In genomic region chr3:15974647-15975046, GRCh38 we compare ENCODE assay signal across 14 cellular contexts.
DNase-seq lines count a peak whose midpoint lies in the region; ATAC-seq, FAIRE-seq and TF ChIP-seq lines count a peak whose summit lies in the region.
"Had no signal": no experiment of that assay in that cellular context is flagged by ENCODE, and none has a peak within 500 bp of the region (broad histone marks: within the 10 kb centered on the region; RNA-seq: fewer than 3 reads in every experiment).

No MANE protein-coding gene starts in this region.

- no peaks in the 10 kb centered on the region for H3K23me2 ChIP-seq in H1 (ENCODE audit: low read depth, low read length)

- no peak overlapping the region for H3K27ac Mint-ChIP-seq in natural killer cell
- H3K27ac Mint-ChIP-seq in natural killer cell treated with Interleukin-12 subunit alpha and Interleukin-12 subunit beta and Interleukin-15 and Interleukin-18, amount 100 ng/mL, for 72 hours: no peak overlapping the region

- H2BK120ac ChIP-seq in H1 (replicated peaks; ENCODE audit: low read depth, low read length): no peak overlapping the region

- H3K79me2 ChIP-seq in H1 (ENCODE audit: control insufficient read depth in 1 of 2, insufficient read depth in 2 of 2, low read length in 2 of 2): no peaks in the 10 kb centered on the region

- H3K4me1 Mint-ChIP-seq in natural killer cell: no peaks in the 10 kb centered on the region
- H3K4me1 Mint-ChIP-seq in natural killer cell treated with Interleukin-12 subunit alpha and Interleukin-12 subunit beta and Interleukin-15 and Interleukin-18, amount 100 ng/mL, for 72 hours (ENCODE audit: low read depth in 2 of 2): peaks cover 0 to 3% of the 10 kb centered on the region in 2 donors

- H3K79me1 ChIP-seq in H1 (ENCODE audit: low read depth, low read length): no peaks in the 10 kb centered on the region

- no peak overlapping the region for H3K27ac ChIP-seq in H1 (ENCODE audit: low read depth, low read length)

- H3K9me3 Mint-ChIP-seq in natural killer cell: no peaks in the 10 kb centered on the region
- H3K9me3 Mint-ChIP-seq in natural killer cell treated with Interleukin-12 subunit alpha and Interleukin-12 subunit beta and Interleukin-15 and Interleukin-18, amount 100 ng/mL, for 72 hours: no peaks in the 10 kb centered on the region

- H4K5ac ChIP-seq in H1 (ENCODE audit: insufficient read length, low read depth, low read length): no peak overlapping the region

- H3K4me3 Mint-ChIP-seq in natural killer cell: no peak overlapping the region
- no peak overlapping the region for H3K4me3 Mint-ChIP-seq in natural killer cell treated with Interleukin-12 subunit alpha and Interleukin-12 subunit beta and Interleukin-15 and Interleukin-18, amount 100 ng/mL, for 72 hours

- CTCF ChIA-PET in H1 (lab: Charles Lee; ENCODE audit: partially characterized antibody): interaction anchor here (0.6 to 5.4 kb wide), 20 partner anchors 8 to 257 kb away, joined by 3 to 34 read pairs (median 4); partner anchors contain the start of gene GALNT15

- TF ChIP-seq RAD21 in H1 (IDR thresholded peaks at IDR 0.05 in 1 of 2, conservative IDR thresholded peaks at IDR 0.05 in 1 of 2; ENCODE audit: low read depth in 2 of 2, low read length in 2 of 2): peak; percentile 52 to 70

- H3K9ac ChIP-seq in H1 (replicated peaks in 1 of 4; ENCODE audit: extremely low read depth in 1 of 4, low read depth in 3 of 4, low read length in 3 of 4): no peak overlapping the region

- H2BK15ac ChIP-seq in H1 (ENCODE audit: low read length): no peak overlapping the region

- H3K56ac ChIP-seq in H1 (replicated peaks; ENCODE audit: insufficient read length, low read depth, low read length): no peak overlapping the region

- H4K20me1 ChIP-seq in H1 (replicated peaks in 1 of 2; ENCODE audit: control insufficient read depth in 1 of 2, insufficient read depth in 2 of 2, low read length in 2 of 2): no peaks in the 10 kb centered on the region

- no peak overlapping the region for H3K4me3 ChIP-seq in H1 (ENCODE audit: extremely low read depth in 1 of 4, insufficient read depth in 2 of 4, low read depth in 3 of 4, low read length in 4 of 4)
- H3K4me3 ChIP-seq: lung had no signal

- no peak overlapping the region for H2AK5ac ChIP-seq in H1 (ENCODE audit: low read depth, low read length)

- H3K18ac ChIP-seq in H1 (ENCODE audit: extremely low read depth, low read length): no peak overlapping the region

- no peak for TF ChIP-seq EP300 in H1 (IDR thresholded peaks at IDR 0.05; ENCODE audit: borderline replicate concordance in 1 of 2, low read depth in 2 of 2, low read length in 2 of 2)

- no peak for FAIRE-seq in H1 (lab: Jason Lieb, UNC)

- no peak overlapping the region for H2BK20ac ChIP-seq in H1 (ENCODE audit: low read length)

- intact Hi-C loops in natural killer cell (cut with micrococcal nuclease): no loop called here

- POLR2A ChIA-PET in H1 (lab: Charles Lee; ENCODE audit: partially characterized antibody): no interaction called here

- no peaks in the 10 kb centered on the region; a peak in 1 of 7 replicates for H3K4me1 ChIP-seq in H1 (replicated peaks in 1 of 4; ENCODE audit: control insufficient read depth in 3 of 4, insufficient read depth in 4 of 4, low read length in 3 of 4)

- H3K4me2 ChIP-seq in H1 (ENCODE audit: insufficient read depth in 1 of 2, low read depth in 2 of 2, low read length in 2 of 2): no peak overlapping the region

- H3K14ac ChIP-seq in H1 (ENCODE audit: insufficient read length): no peak overlapping the region

- 27% methylated on average over 6 of the region's 6 CpGs; no CpG with 5 or more reads in 1 of the 2 experiments for WGBS in H1 (ENCODE audit: extremely low coverage in 1 of 2, insufficient coverage in 1 of 2, insufficient read length in 1 of 2, insufficient replicate concordance in 2 of 2, low coverage in 1 of 2, low lambda C conversion rate in 2 of 2, missing lambda C conversion rate in 1 of 2), 2 experiments

- peak overlapping the region; percentile 96 for H2AFZ ChIP-seq in H1 (ENCODE audit: low read length)

- DNase-seq in natural killer cell (no peak), NOMO-1 (lab: John Stamatoyannopoulos, UW; ENCODE audit: unreplicated experiment in 2 of 2) (peak; percentile 24 to 37), H1 (ENCODE audit: low read depth in 1 of 2, low spot score in 2 of 2) (peak; percentile 31 to 85), COLO829 (ENCODE audit: low spot score) (no peak), NCI-H1092 treated with DMSO at 0.1 percent for 48 hours (lab: John Stamatoyannopoulos, UW) (no peak)
- DNase-seq in natural killer cell treated with Interleukin-12 subunit alpha and Interleukin-12 subunit beta and Interleukin-15 and Interleukin-18, amount 100 ng/mL, for 72 hours (ENCODE audit: low spot score): no peak
- DNase-seq: aorta, C1 segment of cervical spinal cord, NCI-H146, SHP77 had no signal

- no peak overlapping the region for H2BK5ac ChIP-seq in H1 (ENCODE audit: low read depth, low read length)

- peaks cover 6 to 18% of the 10 kb centered on the region in 2 donors for H3K27me3 Mint-ChIP-seq in natural killer cell (ENCODE audit: low read depth in 2 of 2)
- peaks cover 8 to 9% of the 10 kb centered on the region in 2 donors for H3K27me3 Mint-ChIP-seq in natural killer cell treated with Interleukin-12 subunit alpha and Interleukin-12 subunit beta and Interleukin-15 and Interleukin-18, amount 100 ng/mL, for 72 hours

- H3K9me3 ChIP-seq in H1 (ENCODE audit: insufficient read depth in 2 of 2, low read depth in 1 of 2, low read length in 1 of 2): no peaks in the 10 kb centered on the region

- H4K91ac ChIP-seq in H1 (replicated peaks; ENCODE audit: insufficient read length, low read length): no peak overlapping the region

- ATAC-seq in natural killer cell (no peak), GM19351 (IDR thresholded peaks at IDR 0.05; ENCODE audit: unreplicated experiment) (no peak), HG03442 (IDR thresholded peaks at IDR 0.05; ENCODE audit: unreplicated experiment) (no peak)
- no peak for ATAC-seq in natural killer cell treated with Interleukin-12 subunit alpha and Interleukin-12 subunit beta and Interleukin-15 and Interleukin-18, amount 100 ng/mL, for 72 hours
- ATAC-seq: sciatic nerve had no signal

- no peak overlapping the region for H4K8ac ChIP-seq in H1 (ENCODE audit: extremely low read depth, insufficient read depth, low read length)

- H3K36me3 Mint-ChIP-seq in natural killer cell: no peaks in the 10 kb centered on the region
- H3K36me3 Mint-ChIP-seq in natural killer cell treated with Interleukin-12 subunit alpha and Interleukin-12 subunit beta and Interleukin-15 and Interleukin-18, amount 100 ng/mL, for 72 hours: no peaks in the 10 kb centered on the region

- no peak for TF ChIP-seq POLR2A in H1 (IDR thresholded peaks at IDR 0.05; ENCODE audit: control extremely low read depth in 1 of 2, low read depth in 2 of 2, low read length in 2 of 2)

- TF ChIP-seq CTCF in natural killer cell (IDR thresholded peaks at IDR 0.05) (peak; percentile 10), H1 (IDR thresholded peaks at IDR 0.05; ENCODE audit: control extremely low read depth in 1 of 3, insufficient read depth in 1 of 3, low read depth in 1 of 3, low read length in 3 of 3) (peak; percentile 66 to 83 (median 82))

- H3K36me3 ChIP-seq in H1 (ENCODE audit: control insufficient read depth in 2 of 4, insufficient read depth in 4 of 4, low read length in 3 of 4): no peaks in the 10 kb centered on the region

- no peak overlapping the region for H3K23ac ChIP-seq in H1 (ENCODE audit: insufficient read length)

- H3K4ac ChIP-seq in H1 (replicated peaks; ENCODE audit: insufficient read length, low read depth, low read length): no peak overlapping the region

- H3K27me3 ChIP-seq in H1 (replicated peaks in 1 of 4; ENCODE audit: control insufficient read depth in 3 of 4, extremely low read depth in 1 of 4, insufficient read depth in 3 of 4, low read length in 3 of 4): no peaks in the 10 kb centered on the region

- no peak overlapping the region for H2BK12ac ChIP-seq in H1 (ENCODE audit: low read depth, low read length)

TF ChIP-seq in H1, 55 proteins besides CTCF, POLR2A, EP300 and RAD21:
- TF ChIP-seq RBBP5 (IDR thresholded peaks at IDR 0.05; ENCODE audit: borderline replicate concordance, low read depth, low read length) (no peak), BCL11A (IDR thresholded peaks at IDR 0.05; ENCODE audit: low read depth in 2 of 2, low read length in 2 of 2) (no peak), HDAC2 (IDR thresholded peaks at IDR 0.05; ENCODE audit: borderline replicate concordance in 1 of 2, low read depth in 2 of 2, low read length in 2 of 2) (no peak), TBP (IDR thresholded peaks at IDR 0.05; ENCODE audit: low read depth, low read length) (0 out of 2 replicates have a peak, but pooled peaks have one; percentile 27), MAFK (IDR thresholded peaks at IDR 0.05; ENCODE audit: low read depth, low read length) (no peak), YY1 (IDR thresholded peaks at IDR 0.05; ENCODE audit: low read depth, low read length) (0 out of 2 replicates have a peak, but pooled peaks have one; percentile 7), SP2 (IDR thresholded peaks at IDR 0.05; ENCODE audit: low read length) (no peak), SUZ12 (IDR thresholded peaks at IDR 0.05; ENCODE audit: low read length) (no peak), TEAD4 (IDR thresholded peaks at IDR 0.05; ENCODE audit: low read depth, low read length) (peak; percentile 74), ATF3 (IDR thresholded peaks at IDR 0.05; ENCODE audit: insufficient read depth, low read depth, low read length) (no peak)

Comparison
In these comparisons a context has a peak if more than half of its experiments do, and no peak if none do; other contexts are left out.
1. DNase-seq: peak in NOMO-1 (2 of 2) and H1 (2 of 2); none in natural killer cell (single experiment), natural killer cell treated with Interleukin-12 subunit alpha and Interleukin-12 subunit beta and Interleukin-15 and Interleukin-18, amount 100 ng/mL, for 72 hours (single experiment), COLO829 (single experiment) and NCI-H1092 treated with DMSO at 0.1 percent for 48 hours (single experiment).